ENCODE assay signal across 8 cellular contexts in the genomic region with DNA sequence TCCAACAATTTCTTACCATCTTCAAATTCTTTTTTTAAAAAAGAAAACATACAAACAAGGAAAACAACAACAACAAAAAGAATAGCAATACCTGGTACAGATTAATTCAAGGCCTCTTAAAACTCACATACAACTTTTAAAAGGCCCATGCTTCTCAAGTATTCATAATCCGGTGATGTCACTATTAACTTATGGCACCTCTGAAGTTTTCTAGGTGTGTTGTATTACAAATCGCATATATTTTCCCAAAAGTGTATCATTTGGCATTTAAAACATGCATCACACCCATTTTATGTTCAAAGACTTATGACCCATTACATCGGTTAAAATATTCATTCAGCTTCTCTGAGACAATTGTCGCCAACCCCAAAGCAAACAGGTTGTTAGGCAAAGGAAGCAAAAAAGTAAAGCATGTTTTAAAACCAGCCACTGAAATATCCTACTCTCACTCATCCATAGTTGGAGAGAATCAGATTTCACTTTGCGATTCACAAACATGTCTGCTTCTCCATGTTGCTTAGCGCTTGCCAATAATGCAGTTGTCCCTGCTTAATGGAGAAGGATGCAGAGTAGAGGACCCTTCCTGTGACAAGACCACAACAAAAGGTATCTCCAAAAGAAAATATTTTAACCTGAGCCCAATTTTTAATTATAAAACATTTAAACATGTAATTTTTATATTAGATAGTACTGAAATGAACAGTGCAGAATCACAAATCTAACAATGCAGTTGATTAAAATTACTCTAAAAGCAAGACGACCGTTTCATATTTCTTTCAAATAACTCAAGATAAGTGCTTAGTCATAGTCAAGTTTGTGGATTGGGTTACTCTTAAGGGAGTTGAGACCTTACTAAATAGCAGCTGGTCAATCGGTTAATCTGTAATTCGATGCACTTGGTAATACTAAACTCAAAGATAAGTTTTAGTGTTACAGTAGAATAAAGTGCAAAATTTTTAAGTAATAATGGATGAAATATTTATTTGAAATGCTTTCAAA. TPM values are rescaled to one million over a fixed set of nuclear protein-coding genes. Genes with fewer than 3 reads are reported as not detected.
DNase-seq lines count a peak whose midpoint lies in the region; ATAC-seq, FAIRE-seq and TF ChIP-seq lines count a peak whose summit lies in the region.

No MANE protein-coding gene starts in this region.

- peak overlapping the region; percentile 98 for H3K27ac Mint-ChIP-seq in CD4-positive, alpha-beta T cell

- peak overlapping the region; percentile 99 for H3K9ac ChIP-seq in HUES6 (ENCODE audit: low read length)

- 4 to 17% (median 7%) methylated on average over 10 of the region's 10 CpGs for WGBS in small intestine, 3 donors

- peaks cover 51% of the 10 kb centered on the region for H3K4me1 Mint-ChIP-seq in CD4-positive, alpha-beta T cell (ENCODE audit: low read depth)

- CTCF ChIA-PET in CD4-positive, alpha-beta T cell (lab: Charles Lee): interaction anchor here (1.1 kb wide), 1 partner anchor 114 kb away, joined by 3 read pairs; no protein-coding TSS in a partner anchor

- peak overlapping the region; percentile 97 for H3K4me3 Mint-ChIP-seq in CD4-positive, alpha-beta T cell

- peaks cover 35% of the 10 kb centered on the region for H3K36me3 ChIP-seq in HUES6 (ENCODE audit: control insufficient read depth, insufficient read depth, low read length)
- peaks cover 5 to 6% of the 10 kb centered on the region in 2 donors for H3K36me3 ChIP-seq in small intestine (ENCODE audit: control insufficient read depth in 2 of 2, insufficient read depth in 2 of 2, low read length in 2 of 2)

- POLR2A ChIA-PET in CD4-positive, alpha-beta T cell (lab: Charles Lee): interaction anchor here (1.0 to 10.9 kb wide), 13 partner anchors 14 to 730 kb away, joined by 3 to 142 read pairs (median 11); a partner anchor contains a TSS

- no peak overlapping the region for H3K27ac ChIP-seq in CD4-positive, alpha-beta T cell (ENCODE audit: low read depth, low read length)
- H3K27ac ChIP-seq in HUES6 (ENCODE audit: low read depth, low read length) (no peak overlapping the region; the same call in 1 of the 2 replicates), small intestine (ENCODE audit: low read depth in 1 of 2, low read length in 1 of 2) (no peak overlapping the region)

- peak overlapping the region; percentile 100 for H3K4me3 ChIP-seq in HUES6 (ENCODE audit: low read depth, low read length)
- peak overlapping the region; percentile 92 for H3K4me3 ChIP-seq in WI38 (ENCODE audit: low read depth, low read length)
- peak overlapping the region; percentile 92 to 95 for H3K4me3 ChIP-seq in small intestine (ENCODE audit: low read depth in 1 of 2, low read length in 2 of 2)

- H3K27me3 ChIP-seq in CD4-positive, alpha-beta T cell (ENCODE audit: control insufficient read depth, insufficient read depth, low read length): no peaks in the 10 kb centered on the region
- H3K27me3 ChIP-seq in HUES6 (ENCODE audit: control insufficient read depth, insufficient read depth, low read length) (no peaks in the 10 kb centered on the region), small intestine (ENCODE audit: control insufficient read depth in 2 of 2, insufficient read depth in 2 of 2, low read length in 2 of 2) (no peaks in the 10 kb centered on the region)

- FAIRE-seq in small intestine (lab: Jason Lieb, UNC): no peak

- peaks cover 63% of the 10 kb centered on the region for H3K36me3 Mint-ChIP-seq in CD4-positive, alpha-beta T cell (ENCODE audit: low read depth)

- H3K9me3 Mint-ChIP-seq in CD4-positive, alpha-beta T cell: no peaks in the 10 kb centered on the region

- intact Hi-C loops in CD4-positive, alpha-beta T cell (cut with DNase I, micrococcal nuclease): loop anchor here (1.0 to 10.0 kb wide), 3 partner anchors 10 to 562 kb away; a partner anchor contains a TSS

- H3K4me1 ChIP-seq in HUES6 (ENCODE audit: control insufficient read depth, insufficient read depth, low read length) (0 out of 2 replicates have a peak, but pooled peaks cover 8% of the 10 kb centered on the region), small intestine (ENCODE audit: control insufficient read depth in 2 of 2, insufficient read depth in 1 of 2, low read depth in 1 of 2, low read length in 1 of 2) (peaks cover 2 to 3% of the 10 kb centered on the region in 2 donors)

- no peaks in the 10 kb centered on the region for H3K27me3 Mint-ChIP-seq in CD4-positive, alpha-beta T cell

- no peaks in the 10 kb centered on the region for H3K9me3 ChIP-seq in CD4-positive, alpha-beta T cell (ENCODE audit: control insufficient read depth, low read length)
- H3K9me3 ChIP-seq in HUES6 (ENCODE audit: control insufficient read depth, insufficient read depth, low read depth, low read length) (no peaks in the 10 kb centered on the region), small intestine (ENCODE audit: control insufficient read depth, low read depth) (no peaks in the 10 kb centered on the region)

- no peak for TF ChIP-seq CTCF in CD4-positive, alpha-beta T cell (IDR thresholded peaks at IDR 0.05)
- no peak for TF ChIP-seq CTCF in WI38 (IDR thresholded peaks at IDR 0.05; ENCODE audit: low read depth, low read length)

- no peak for ATAC-seq in CD4-positive, alpha-beta T cell (ENCODE audit: poor library complexity)
- ATAC-seq in HG02852 (IDR thresholded peaks at IDR 0.05; ENCODE audit: unreplicated experiment) (no peak), GM18907 (IDR thresholded peaks at IDR 0.05; ENCODE audit: unreplicated experiment) (no peak)

- DNase-seq in CD4-positive, alpha-beta T cell: no peak
- DNase-seq in glomerular visceral epithelial cell (ENCODE audit: extremely low spot score): peak; percentile 35
- peak; percentile 29 for DNase-seq in small intestine
- DNase-seq in activated CD4-positive, alpha-beta T cell treated with anti-CD3 and anti-CD28 coated beads, Interleukin-2, amount 50 U/mL, for 48 hours: no peak

RNA-seq across cellular contexts. Expression of a gene that starts 1.6 kb away (rescaled TPM):
- total RNA-seq in CD4-positive, alpha-beta T cell: 100 to 1,000 TPM; 303 to 314 TPM
- polyA plus RNA-seq in small intestine: 100 to 1,000 TPM; 476 to 538 (median 497) TPM

RNA-seq across cellular contexts. Expression of a gene that starts 50.7 kb away (rescaled TPM):
- 100 to 1,000 TPM; 188 to 195 TPM for total RNA-seq in CD4-positive, alpha-beta T cell
- 10 to 100 TPM; 42.4 to 47.5 (median 46.1) TPM for polyA plus RNA-seq in small intestine

Comparison
In these comparisons a context has a peak if more than half of its experiments do, and no peak if none do; other contexts are left out.
1. DNase-seq: peak in glomerular visceral epithelial cell (single experiment) and small intestine (single experiment); none in CD4-positive, alpha-beta T cell (0 of 10) and activated CD4-positive, alpha-beta T cell treated with anti-CD3 and anti-CD28 coated beads, Interleukin-2, amount 50 U/mL, for 48 hours (0 of 2).
2. Peak in every context shown above with its lines, with median percentiles within 50 percentile points of each other: H3K4me3 ChIP-seq.